ENCODE assay signal across 9 cellular contexts in genomic region chr4:42654606-42655005, GRCh38. TPM values are rescaled to one million over a fixed set of nuclear protein-coding genes. Genes with fewer than 3 reads are reported as not detected.
DNase-seq lines count a peak whose midpoint lies in the region; ATAC-seq and TF ChIP-seq lines count a peak whose summit lies in the region.
"Had no signal": no experiment of that assay in that cellular context is flagged by ENCODE, and none has a peak within 500 bp of the region (broad histone marks: within the 10 kb centered on the region; RNA-seq: fewer than 3 reads in every experiment).

No MANE protein-coding gene starts in this region.

- intact Hi-C loops in mucosa of descending colon (cut with DNase I, micrococcal nuclease), result no loop called here

- no peak for TF ChIP-seq CTCF in mucosa of descending colon (IDR thresholded peaks at IDR 0.05)

- peak; percentile 39 for DNase-seq in COLO829 (ENCODE audit: low spot score)
- peak; percentile 40 to 41 for DNase-seq in Kasumi-1 (lab: John Stamatoyannopoulos, UW)
- DNase-seq in astrocyte of the hippocampus (ENCODE audit: low read depth, low spot score), result peak; percentile 66
- DNase-seq in mucosa of descending colon, result no peak
- no peak for DNase-seq in D341Med (ENCODE audit: low spot score)
- no peak for DNase-seq in superior temporal gyrus (ENCODE audit: extremely low spot score)

- H3K4me1 ChIP-seq in mucosa of descending colon (ENCODE audit: low read depth), result peaks cover 18% of the 10 kb centered on the region

- ATAC-seq in GM19043 (IDR thresholded peaks at IDR 0.05; ENCODE audit: low read depth, unreplicated experiment) (peak; percentile 18), mucosa of descending colon (peak; percentile 10), GM19328 (IDR thresholded peaks at IDR 0.05; ENCODE audit: unreplicated experiment) (no peak)
- ATAC-seq: Panc1 had no signal

- no peak overlapping the region for H3K4me3 ChIP-seq in mucosa of descending colon

- no peaks in the 10 kb centered on the region for H3K36me3 ChIP-seq in mucosa of descending colon (ENCODE audit: low read depth)

- H3K9me3 ChIP-seq in mucosa of descending colon, result no peaks in the 10 kb centered on the region

RNA-seq across cellular contexts. Expression of gene ATP8A1, which starts 2.3 kb away (rescaled TPM):
- 10 to 100 TPM; 40.3 to 92.0 (median 41.1) TPM for total RNA-seq in mucosa of descending colon

Comparison
In these comparisons a context has a peak if more than half of its experiments do, and no peak if none do; other contexts are left out.
1. DNase-seq: peak in COLO829 (single experiment), Kasumi-1 (2 of 2) and astrocyte of the hippocampus (single experiment); none in mucosa of descending colon (0 of 3), D341Med (single experiment) and superior temporal gyrus (single experiment).